11 cellular contexts compared by ENCODE assay signal in genomic region chr22:27776410-27776958, GRCh38. TPM values are rescaled to one million over a fixed set of nuclear protein-coding genes. Genes with fewer than 3 reads are reported as not detected.
DNase-seq lines count a peak whose midpoint lies in the region; ATAC-seq lines count a peak whose summit lies in the region.
"Had no signal": no experiment of that assay in that cellular context is flagged by ENCODE, and none has a peak within 500 bp of the region (broad histone marks: within the 10 kb centered on the region; RNA-seq: fewer than 3 reads in every experiment).

No MANE protein-coding gene starts in this region.

- H3K23ac ChIP-seq in mesenchymal stem cell (ENCODE audit: low read length in 2 of 2) = no peak overlapping the region

- H3K4me3 ChIP-seq in mesenchymal stem cell (ENCODE audit: insufficient read depth in 1 of 2, low read depth in 1 of 2, low read length in 2 of 2) (peak overlapping the region in 1 of 2 experiments; percentile 35), stomach smooth muscle (ENCODE audit: low read length in 2 of 2) (peak overlapping the region in 1 of 2 donors; percentile 49)

- no peak overlapping the region for H4K91ac ChIP-seq in mesenchymal stem cell (ENCODE audit: low read length)

- H3K4me1 ChIP-seq in mesenchymal stem cell (ENCODE audit: control insufficient read depth, insufficient read depth, low read depth, low read length) (peaks cover 41% of the 10 kb centered on the region), stomach smooth muscle (ENCODE audit: control insufficient read depth, insufficient read depth, low read length) (peaks cover 37% of the 10 kb centered on the region)

- H2AFZ ChIP-seq in mesenchymal stem cell (ENCODE audit: low read depth, low read length) = no peak overlapping the region

- H2BK12ac ChIP-seq in mesenchymal stem cell (ENCODE audit: low read length in 2 of 2) = no peak overlapping the region

- H3K4me2 ChIP-seq in mesenchymal stem cell (ENCODE audit: low read length, poor library complexity, severe bottlenecking) = no peak overlapping the region

- H3K9ac ChIP-seq in mesenchymal stem cell (ENCODE audit: low read length) = peak overlapping the region; percentile 73
- peak overlapping the region; percentile 35 to 36 for H3K9ac ChIP-seq in stomach smooth muscle (ENCODE audit: low read length in 2 of 2)

- H3K27ac ChIP-seq in mesenchymal stem cell (ENCODE audit: low read length, poor library complexity, severe bottlenecking) (no peak overlapping the region), stomach smooth muscle (ENCODE audit: low read length) (peak overlapping the region; percentile 18)
- H3K27ac ChIP-seq: VCaP had no signal

- H3K9me3 ChIP-seq in mesenchymal stem cell (ENCODE audit: control insufficient read depth, low read length) (no peaks in the 10 kb centered on the region), stomach smooth muscle (ENCODE audit: control insufficient read depth in 2 of 2, low read length in 2 of 2) (no peaks in the 10 kb centered on the region)

- no peak overlapping the region for H3K14ac ChIP-seq in mesenchymal stem cell (ENCODE audit: low read length in 2 of 2)

- no peak overlapping the region for H4K8ac ChIP-seq in mesenchymal stem cell (ENCODE audit: low read length)

- no peak overlapping the region for H2BK15ac ChIP-seq in mesenchymal stem cell (ENCODE audit: low read depth, poor library complexity, severe bottlenecking)

- H3K27me3 ChIP-seq in mesenchymal stem cell (ENCODE audit: control insufficient read depth in 1 of 2, insufficient read depth in 1 of 2, low read length in 2 of 2) (no peaks in the 10 kb centered on the region), stomach smooth muscle (ENCODE audit: control insufficient read depth in 1 of 2, insufficient read depth in 2 of 2, low read length in 2 of 2) (no peaks in the 10 kb centered on the region)

- no peak overlapping the region for H2BK5ac ChIP-seq in mesenchymal stem cell (ENCODE audit: low read depth, low read length, poor library complexity, severe bottlenecking)

- 57% methylated on average over 12 of the region's 12 CpGs for WGBS in mesenchymal stem cell

- no peak overlapping the region for H2BK120ac ChIP-seq in mesenchymal stem cell (ENCODE audit: low read depth, low read length)

- DNase-seq in GM04503 (ENCODE audit: low read depth) (peak; percentile 32), ecto neural progenitor cell (ENCODE audit: low spot score) (peak; percentile 61), mesenchymal stem cell (no peak), NCI-H2081 treated with DMSO at 0.1 percent for 48 hours (lab: John Stamatoyannopoulos, UW) (no peak), NCI-H2029 treated with DMSO at 0.1 percent for 48 hours (lab: John Stamatoyannopoulos, UW) (no peak)
- DNase-seq in activated T-cell treated with anti-CD3 and anti-CD28 coated beads, Interleukin-2, amount 50 U/mL, for 48 hours = no peak
- DNase-seq: anterior cingulate cortex; naive thymus-derived CD4-positive, alpha-beta T cell had no signal

- peaks cover 64% of the 10 kb centered on the region for H3K79me1 ChIP-seq in mesenchymal stem cell (replicated peaks; ENCODE audit: low read length, poor library complexity, severe bottlenecking)

- no peak overlapping the region for H2AK5ac ChIP-seq in mesenchymal stem cell (ENCODE audit: low read length, severe bottlenecking)

- H3K18ac ChIP-seq in mesenchymal stem cell (ENCODE audit: low read depth in 1 of 2, low read length in 2 of 2) = no peak overlapping the region

- no peak for ATAC-seq in HG02938 (IDR thresholded peaks at IDR 0.05; ENCODE audit: unreplicated experiment)
- ATAC-seq: naive thymus-derived CD4-positive, alpha-beta T cell had no signal

- peaks cover 0 to 79% of the 10 kb centered on the region in 2 experiments for H3K36me3 ChIP-seq in mesenchymal stem cell (ENCODE audit: control insufficient read depth in 1 of 2, insufficient read depth in 2 of 2, low read depth in 1 of 2, low read length in 2 of 2)
- H3K36me3 ChIP-seq in stomach smooth muscle (ENCODE audit: control insufficient read depth in 2 of 2, insufficient read depth in 2 of 2, low read length in 2 of 2) = peaks cover 2 to 4% of the 10 kb centered on the region in 2 donors

- H3K4ac ChIP-seq in mesenchymal stem cell (ENCODE audit: low read depth in 1 of 2, low read length in 2 of 2) = no peak overlapping the region

RNA-seq across cellular contexts. Expression of gene MN1, which starts 25.1 kb away (rescaled TPM):
- polyA plus RNA-seq in mesenchymal stem cell (2013, experiment 1 of 2) = 8.0 TPM
- 6.6 TPM for polyA plus RNA-seq in mesenchymal stem cell (2013, experiment 2 of 2)
- polyA plus RNA-seq: naive thymus-derived CD4-positive, alpha-beta T cell had no signal

Comparison
In these comparisons a context has a peak if more than half of its experiments do, and no peak if none do; other contexts are left out.
1. DNase-seq: peak in GM04503 (single experiment) and ecto neural progenitor cell (single experiment); none in mesenchymal stem cell (single experiment), NCI-H2081 treated with DMSO at 0.1 percent for 48 hours (single experiment), NCI-H2029 treated with DMSO at 0.1 percent for 48 hours (single experiment) and activated T-cell treated with anti-CD3 and anti-CD28 coated beads, Interleukin-2, amount 50 U/mL, for 48 hours (0 of 2).